In genomic region chr14:92039720-92040430, GRCh38 we compare ENCODE assay signal across 8 cellular contexts. TPM values are rescaled to one million over a fixed set of nuclear protein-coding genes. Genes with fewer than 3 reads are reported as not detected.
DNase-seq lines count a peak whose midpoint lies in the region; ATAC-seq and TF ChIP-seq lines count a peak whose summit lies in the region.

TRIP11 (minus strand) TSS chr14:92040059; CDS start chr14:92039685, 374 bp downstream.

- POLR2A ChIA-PET in Panc1 (lab: Charles Lee) = interaction anchor here (0.6 kb wide), 1 partner anchor 16 kb away, joined by 3 read pairs; no protein-coding TSS in a partner anchor

- H3K9me3 Mint-ChIP-seq in activated T-cell treated with anti-CD3 and anti-CD28 coated beads, Interleukin-2, amount 50 U/mL, for 4 hours = no peaks in the 10 kb centered on the region

- in situ Hi-C loops in Panc1 (cut with HindIII; ENCODE audit: low pct_unique_long_range_greater_than_20kb, low sequenced_read_pairs) = no loop called here

- CTCF ChIA-PET in Panc1 (lab: Charles Lee) = interaction anchor here (1.1 kb wide), 1 partner anchor 66 kb away, joined by 3 read pairs; the partner anchor contains the start of gene ATXN3

- H3K36me3 Mint-ChIP-seq in activated T-cell treated with anti-CD3 and anti-CD28 coated beads, Interleukin-2, amount 50 U/mL, for 4 hours (ENCODE audit: insufficient read depth) = peaks cover 7% of the 10 kb centered on the region

- H3K27me3 ChIP-seq in Panc1 (ENCODE audit: control insufficient read depth, insufficient read depth, low read length) = no peaks in the 10 kb centered on the region
- H3K27me3 ChIP-seq in muscle layer of duodenum (ENCODE audit: low read depth, low read length) = no peaks in the 10 kb centered on the region

- H3K36me3 ChIP-seq in Panc1 (ENCODE audit: control insufficient read depth, insufficient read depth, low read length) = no peaks in the 10 kb centered on the region; the same call in 1 of the 2 replicates
- H3K36me3 ChIP-seq in muscle layer of duodenum (ENCODE audit: control insufficient read depth in 1 of 2, insufficient read depth in 2 of 2, low read length in 2 of 2) = peaks cover 0 to 5% of the 10 kb centered on the region in 2 donors

- H3K4me1 ChIP-seq in Panc1 (ENCODE audit: control insufficient read depth, insufficient read depth, low read length) (peaks cover 14% of the 10 kb centered on the region; the same call in 1 of the 2 replicates), muscle layer of duodenum (ENCODE audit: control insufficient read depth in 1 of 2, insufficient read depth in 2 of 2, low read length in 2 of 2) (peaks cover 7 to 34% of the 10 kb centered on the region in 2 donors)

- intact Hi-C loops in Panc1 (cut with micrococcal nuclease; ENCODE audit: unreplicated experiment) = loop anchor here (2.0 kb wide), 1 partner anchor 67 kb away; the partner anchor contains the start of gene ATXN3

- H3K9me3 ChIP-seq in Panc1 (ENCODE audit: control insufficient read depth, insufficient read depth, low read depth, low read length) (no peaks in the 10 kb centered on the region), muscle layer of duodenum (ENCODE audit: control insufficient read depth in 1 of 2, low read length in 2 of 2) (no peaks in the 10 kb centered on the region)

- ATAC-seq in GM21619 (IDR thresholded peaks at IDR 0.05; ENCODE audit: unreplicated experiment) (peak; percentile 96), Panc1 (peak; percentile 99), esophagus mucosa (peak; percentile 98)
- peak; percentile 97 to 98 for ATAC-seq in activated T-cell treated with anti-CD3 and anti-CD28 coated beads, Interleukin-2, amount 50 U/mL, for 4 hours

- peak within 1 kb of the TSS; percentile 97 for H3K4me3 Mint-ChIP-seq in activated T-cell treated with anti-CD3 and anti-CD28 coated beads, Interleukin-2, amount 50 U/mL, for 4 hours

- peak within 1 kb of the TSS; percentile 94 for H3K4me3 ChIP-seq in Jurkat, Clone E6-1 (ENCODE audit: low read length)
- peak within 1 kb of the TSS; percentile 86 to 87 for H3K4me3 ChIP-seq in Panc1 (ENCODE audit: low read depth in 2 of 2, low read length in 2 of 2)
- H3K4me3 ChIP-seq in muscle layer of duodenum (ENCODE audit: low read depth in 1 of 2, low read length in 2 of 2) = peak within 1 kb of the TSS; percentile 86 to 94

- H3K27ac ChIP-seq in Panc1 (ENCODE audit: low read length) = peak within 1 kb of the TSS; percentile 89
- H3K27ac ChIP-seq in muscle layer of duodenum (ENCODE audit: low read length) = peak within 1 kb of the TSS; percentile 100

- H3K4me1 Mint-ChIP-seq in activated T-cell treated with anti-CD3 and anti-CD28 coated beads, Interleukin-2, amount 50 U/mL, for 4 hours (ENCODE audit: low read depth) = peaks cover 41% of the 10 kb centered on the region

- DNase-seq in DMS153 treated with DMSO at 0.1 percent for 48 hours (lab: John Stamatoyannopoulos, UW; ENCODE audit: unreplicated experiment) (peak; percentile 69), Panc1 (ENCODE audit: low read depth, low spot score) (peak; percentile 51)
- DNase-seq in Jurkat, Clone E6-1 (ENCODE audit: low read depth, low spot score) = peak; percentile 89
- peak; percentile 89 for DNase-seq in activated T-cell treated with anti-CD3 and anti-CD28 coated beads, Interleukin-2, amount 50 U/mL, for 4 hours
- DNase-seq in stimulated activated CD8-positive, alpha-beta memory T cell treated with anti-CD3 and anti-CD28 coated beads, Interleukin-7, amount 100 ng/mL, for 4 hours (ENCODE audit: low read depth in 2 of 2) = peak; percentile 89 to 92

- no TSS peak for BruUV-seq in Panc1 (replicated peaks; lab: Mats Ljungman, UMichigan)

- no peak for TF ChIP-seq CTCF in Panc1 (IDR thresholded peaks at IDR 0.05)

- H3K27me3 Mint-ChIP-seq in activated T-cell treated with anti-CD3 and anti-CD28 coated beads, Interleukin-2, amount 50 U/mL, for 4 hours (ENCODE audit: low read depth) = no peaks in the 10 kb centered on the region

RNA-seq across cellular contexts. Expression of gene TRIP11, which starts in this region (rescaled TPM):
- 15.4 TPM for polyA plus RNA-seq in Jurkat, Clone E6-1 (2012; ENCODE audit: insufficient read depth, insufficient read length)
- total RNA-seq in Panc1 (2021; ENCODE audit: unreplicated experiment) (37.3 TPM), esophagus mucosa (31.0 TPM)
- 10.1 TPM for polyA plus RNA-seq in Panc1 (2012; ENCODE audit: insufficient read length)
- total RNA-seq in activated T-cell treated with anti-CD3 and anti-CD28 coated beads, Interleukin-2, amount 50 U/mL, for 4 hours = 10 to 100 TPM; 38.5 to 40.3 (median 38.9) TPM

Comparison
In these comparisons a context has a peak if more than half of its experiments do, and no peak if none do; other contexts are left out.
1. Peak in every context shown above with its lines: DNase-seq, ATAC-seq, H3K4me3 ChIP-seq and H3K27ac ChIP-seq.